In the genomic region with DNA sequence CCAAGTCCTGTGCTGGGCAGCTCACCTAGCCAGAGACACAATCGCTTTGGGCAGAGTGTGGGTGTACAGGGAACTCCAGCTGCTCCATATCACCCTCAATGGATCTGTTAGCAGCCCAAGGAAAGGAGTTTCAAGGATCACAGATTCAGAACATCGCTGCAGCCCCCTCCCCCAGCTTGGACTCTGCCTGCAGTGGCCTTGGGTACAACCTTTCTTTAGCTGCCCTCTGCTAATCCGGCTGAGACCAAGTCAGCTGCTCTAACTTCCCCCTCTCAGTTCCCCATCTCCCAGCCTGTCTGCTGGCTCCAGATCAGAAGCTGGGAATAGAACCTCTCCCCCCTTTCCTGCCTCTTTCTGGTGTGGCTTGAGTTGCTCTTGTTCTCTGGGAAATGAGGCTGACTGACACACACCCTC, we compare ENCODE assay signal across 1 cellular context.
TF ChIP-seq lines count a peak whose summit lies in the region.

No MANE protein-coding gene starts in this region.

TF ChIP-seq in IMR-90, 13 proteins besides CTCF, POLR2A, EP300 and RAD21 (continued from another document):
- TF ChIP-seq CEBPB (IDR thresholded peaks at IDR 0.05; ENCODE audit: low read depth, low read length) = no peak
- TF ChIP-seq, protein P1, sequence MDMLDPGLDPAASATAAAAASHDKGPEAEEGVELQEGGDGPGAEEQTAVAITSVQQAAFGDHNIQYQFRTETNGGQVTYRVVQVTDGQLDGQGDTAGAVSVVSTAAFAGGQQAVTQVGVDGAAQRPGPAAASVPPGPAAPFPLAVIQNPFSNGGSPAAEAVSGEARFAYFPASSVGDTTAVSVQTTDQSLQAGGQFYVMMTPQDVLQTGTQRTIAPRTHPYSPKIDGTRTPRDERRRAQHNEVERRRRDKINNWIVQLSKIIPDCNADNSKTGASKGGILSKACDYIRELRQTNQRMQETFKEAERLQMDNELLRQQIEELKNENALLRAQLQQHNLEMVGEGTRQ (IDR thresholded peaks at IDR 0.05; ENCODE audit: low read depth, low read length) = no peak
- TF ChIP-seq NFE2L2 (IDR thresholded peaks at IDR 0.05; ENCODE audit: low read depth, low read length) = no peak
- no peak for TF ChIP-seq RCOR1 (IDR thresholded peaks at IDR 0.05; ENCODE audit: insufficient replicate concordance, low read length)
- TF ChIP-seq RFX5 (IDR thresholded peaks at IDR 0.05; ENCODE audit: low read depth, low read length) = no peak
- TF ChIP-seq MAZ (IDR thresholded peaks at IDR 0.05; ENCODE audit: borderline replicate concordance, low read depth, low read length) = no peak
